Comparison of ENCODE assay signal across 13 cellular contexts in genomic region chr10:95245425-95246055, GRCh38. TPM values are rescaled to one million over a fixed set of nuclear protein-coding genes. Genes with fewer than 3 reads are reported as not detected.
DNase-seq lines count a peak whose midpoint lies in the region; ATAC-seq and TF ChIP-seq lines count a peak whose summit lies in the region.
"Had no signal": no experiment of that assay in that cellular context is flagged by ENCODE, and none has a peak within 500 bp of the region (broad histone marks: within the 10 kb centered on the region; RNA-seq: fewer than 3 reads in every experiment).

No MANE protein-coding gene starts in this region.

- DNase-seq in GM12864 (ENCODE audit: low read depth) = peak; percentile 85
- peak; percentile 88 for DNase-seq in MM.1S
- DNase-seq in body of pancreas = no peak
- DNase-seq in NCI-H1694 treated with DMSO at 0.1 percent for 48 hours (lab: John Stamatoyannopoulos, UW) = no peak
- no peak for DNase-seq in NCI-H524 (lab: John Stamatoyannopoulos, UW)
- no peak for DNase-seq in HCEC 1CT
- DNase-seq: NCI-H2081 treated with DMSO at 0.1 percent for 48 hours; stimulated activated naive CD4-positive, alpha-beta T cell had no signal

- no peak overlapping the region for H2AFZ ChIP-seq in MM.1S (ENCODE audit: low read length)

- peak overlapping the region; percentile 83 for H3K4me2 ChIP-seq in MM.1S (ENCODE audit: low read depth, low read length)

- H3K4me1 ChIP-seq in MM.1S (ENCODE audit: low read length) (peaks cover 48% of the 10 kb centered on the region), body of pancreas (peaks cover 17% of the 10 kb centered on the region)

- H3K9me3 ChIP-seq in MM.1S (replicated peaks; ENCODE audit: insufficient read depth, low read length) = no peaks in the 10 kb centered on the region
- no peaks in the 10 kb centered on the region for H3K9me3 ChIP-seq in body of pancreas

- TF ChIP-seq CTCF in GM12864 (IDR thresholded peaks at IDR 0.05; ENCODE audit: low read depth, low read length, missing control alignments) (no peak), MM.1S (IDR thresholded peaks at IDR 0.05; ENCODE audit: low read length) (no peak), body of pancreas (IDR thresholded peaks at IDR 0.05) (no peak)

- no peak overlapping the region; the same call in 1 of the 2 replicates for H3K4me3 ChIP-seq in GM12864 (ENCODE audit: low read depth, low read length)
- peak overlapping the region; percentile 30; the same call in 1 of the 2 replicates for H3K4me3 ChIP-seq in MM.1S (ENCODE audit: low read length)
- H3K4me3 ChIP-seq in body of pancreas = no peak overlapping the region

- H3K79me2 ChIP-seq in MM.1S (ENCODE audit: low read length) = peaks cover 41% of the 10 kb centered on the region

- H3K36me3 ChIP-seq in MM.1S (replicated peaks; ENCODE audit: insufficient read depth, low read length) (no peaks in the 10 kb centered on the region), body of pancreas (replicated peaks in 1 of 2; ENCODE audit: insufficient read depth in 1 of 2, low read depth in 2 of 2) (peaks cover 0 to 10% of the 10 kb centered on the region in 2 donors)

- H3K27ac ChIP-seq in MM.1S (ENCODE audit: low read length) (peak overlapping the region; percentile 90), body of pancreas (no peak overlapping the region)
- H3K27ac ChIP-seq: C4-2B had no signal

- no peak for TF ChIP-seq POLR2A in body of pancreas (IDR thresholded peaks at IDR 0.05)

- H4K20me1 ChIP-seq in MM.1S (ENCODE audit: insufficient read depth, low read length) = no peaks in the 10 kb centered on the region

- intact Hi-C loops in body of pancreas (cut with DNase I) = loop anchor here (10.0 kb wide), 2 partner anchors 61 to 111 kb away; no protein-coding TSS in a partner anchor

- H3F3A ChIP-seq in MM.1S (ENCODE audit: insufficient read depth, low read length) = peaks cover 35% of the 10 kb centered on the region

- 69 to 87% methylated on average over 5 to 6 of the region's 6 CpGs for WGBS in body of pancreas, 2 donors

- H3K27me3 ChIP-seq in MM.1S (replicated peaks; ENCODE audit: insufficient read depth, low read length) (no peaks in the 10 kb centered on the region), body of pancreas (no peaks in the 10 kb centered on the region)

- no peaks in the 10 kb centered on the region for H3K9me2 ChIP-seq in MM.1S (replicated peaks; ENCODE audit: insufficient read depth, low read length)

- H3K9ac ChIP-seq in MM.1S (ENCODE audit: low read length) = peak overlapping the region; percentile 53

- ATAC-seq in GM19328 (IDR thresholded peaks at IDR 0.05; ENCODE audit: unreplicated experiment) = peak; percentile 87
- peak; percentile 88 for ATAC-seq in HG02884 (IDR thresholded peaks at IDR 0.05; ENCODE audit: unreplicated experiment)
- ATAC-seq in body of pancreas = no peak
- ATAC-seq: SK-N-SH treated with all-trans-retinoic acid at 6 μM for 48 hours had no signal

RNA-seq across cellular contexts. Expression of gene PDLIM1, which starts 45.3 kb away (rescaled TPM):
- 10 to 100 TPM; 41.5 to 66.2 TPM for total RNA-seq in body of pancreas

RNA-seq across cellular contexts. Expression of gene ACSM6, which starts 51.5 kb away (rescaled TPM):
- total RNA-seq in body of pancreas = 1 to 10 TPM in 1 of 2 donors, under 1 TPM in 1; 0.52 to 9.6 TPM
- total RNA-seq: kidney epithelial cell had no signal

Comparison
In these comparisons a context has a peak if more than half of its experiments do, and no peak if none do; other contexts are left out.
1. DNase-seq: peak in GM12864 (single experiment) and MM.1S (single experiment); none in body of pancreas (0 of 4), NCI-H1694 treated with DMSO at 0.1 percent for 48 hours (single experiment), NCI-H524 (0 of 2) and HCEC 1CT (single experiment).